In genomic region chr5:34743878-34744277, GRCh38 we compare ENCODE assay signal across 15 cellular contexts.
DNase-seq lines count a peak whose midpoint lies in the region; FAIRE-seq and TF ChIP-seq lines count a peak whose summit lies in the region.
"Had no signal": no experiment of that assay in that cellular context is flagged by ENCODE, and none has a peak within 500 bp of the region (broad histone marks: within the 10 kb centered on the region; RNA-seq: fewer than 3 reads in every experiment).

No MANE protein-coding gene starts in this region.

- H3K4me1 ChIP-seq in breast epithelium: no peaks in the 10 kb centered on the region
- H3K4me1 ChIP-seq in adipocyte (ENCODE audit: control insufficient read depth, insufficient read depth, low read length): peaks cover 32% of the 10 kb centered on the region
- H3K4me1 ChIP-seq: prostate gland had no signal

- intact Hi-C loops in MCF 10A (cut with micrococcal nuclease) (no loop called here), breast epithelium (cut with DNase I; ENCODE audit: low total_unique reads) (no loop called here)
- intact Hi-C loops in activated CD4-positive, alpha-beta memory T cell treated with anti-CD3 and anti-CD28 coated beads for 36 hours (cut with micrococcal nuclease): no loop called here

- H3K36me3 Mint-ChIP-seq in MCF 10A (ENCODE audit: insufficient read depth, unreplicated experiment): no peaks in the 10 kb centered on the region
- H3K36me3 Mint-ChIP-seq in glutamatergic neuron (ENCODE audit: unreplicated experiment): peaks cover 6% of the 10 kb centered on the region
- no peaks in the 10 kb centered on the region for H3K36me3 Mint-ChIP-seq in activated CD4-positive, alpha-beta memory T cell treated with anti-CD3 and anti-CD28 coated beads for 36 hours

- no peaks in the 10 kb centered on the region for H3K9me3 Mint-ChIP-seq in MCF 10A (ENCODE audit: unreplicated experiment)
- H3K9me3 Mint-ChIP-seq in glutamatergic neuron (ENCODE audit: unreplicated experiment): peaks cover 17% of the 10 kb centered on the region
- H3K9me3 Mint-ChIP-seq in activated CD4-positive, alpha-beta memory T cell treated with anti-CD3 and anti-CD28 coated beads for 36 hours: no peaks in the 10 kb centered on the region

- TF ChIP-seq CTCF in MCF 10A (IDR thresholded peaks at IDR 0.05; ENCODE audit: unreplicated experiment) (no peak), breast epithelium (IDR thresholded peaks at IDR 0.05) (no peak), glutamatergic neuron (IDR thresholded peaks at IDR 0.05; ENCODE audit: partially characterized antibody, unreplicated experiment) (no peak)

- H3K4me1 Mint-ChIP-seq in MCF 10A (ENCODE audit: insufficient read depth, unreplicated experiment) (peaks cover 11% of the 10 kb centered on the region), glutamatergic neuron (ENCODE audit: low read depth, unreplicated experiment) (peaks cover 42% of the 10 kb centered on the region)
- no peaks in the 10 kb centered on the region for H3K4me1 Mint-ChIP-seq in activated CD4-positive, alpha-beta memory T cell treated with anti-CD3 and anti-CD28 coated beads for 36 hours (ENCODE audit: low read depth)

- no peaks in the 10 kb centered on the region for H3K9me3 ChIP-seq in breast epithelium
- H3K9me3 ChIP-seq in adipocyte (ENCODE audit: control insufficient read depth, low read length): no peaks in the 10 kb centered on the region
- H3K9me3 ChIP-seq: prostate gland had no signal

- POLR2A ChIA-PET in MCF 10A (lab: Yijun Ruan, JAX): no interaction called here
- POLR2A ChIA-PET in activated CD4-positive, alpha-beta memory T cell treated with anti-CD3 and anti-CD28 coated beads for 36 hours (lab: Charles Lee): no interaction called here

- H3K27ac Mint-ChIP-seq in MCF 10A (ENCODE audit: low read depth, unreplicated experiment) (no peak overlapping the region), glutamatergic neuron (ENCODE audit: unreplicated experiment) (peak overlapping the region; percentile 95)
- no peak overlapping the region for H3K27ac Mint-ChIP-seq in activated CD4-positive, alpha-beta memory T cell treated with anti-CD3 and anti-CD28 coated beads for 36 hours
- H3K27ac Mint-ChIP-seq: activated T-cell treated with anti-CD3 and anti-CD28 coated beads, Interleukin-2, amount 50 U/mL, for 72 hours had no signal

- TF ChIP-seq POLR2A in breast epithelium (IDR thresholded peaks at IDR 0.05): no peak

- BruUV-seq in MCF 10A (replicated peaks; lab: Mats Ljungman, UMichigan): no TSS peak

- H3K36me3 ChIP-seq in breast epithelium (no peaks in the 10 kb centered on the region), adipocyte (ENCODE audit: control insufficient read depth, insufficient read depth, low read length, severe bottlenecking) (no peaks in the 10 kb centered on the region)
- H3K36me3 ChIP-seq: prostate gland had no signal

- peak; percentile 11 for DNase-seq in MCF 10A (ENCODE audit: unreplicated experiment)
- no peak for DNase-seq in breast epithelium (ENCODE audit: low spot score in 2 of 2)
- DNase-seq in adipocyte (ENCODE audit: low read depth): peak; percentile 81
- DNase-seq in glutamatergic neuron: no peak
- DNase-seq in urothelium cell line (ENCODE audit: low spot score): peak; percentile 89
- no peak for DNase-seq in GM19238 (ENCODE audit: insufficient read length, low spot score)
- no peak for DNase-seq in NCI-H1105 (lab: John Stamatoyannopoulos, UW)
- DNase-seq in activated CD4-positive, alpha-beta memory T cell treated with anti-CD3 and anti-CD28 coated beads for 36 hours: no peak
- DNase-seq: 8988T; activated T-cell treated with anti-CD3 and anti-CD28 coated beads, Interleukin-2, amount 50 U/mL, for 72 hours; NCI-H510A; SHP77 treated with DMSO at 0.1 percent for 48 hours had no signal

- CTCF ChIA-PET in MCF 10A (lab: Yijun Ruan, JAX): interaction anchor here (0.7 to 0.9 kb wide), 2 partner anchors 19 to 67 kb away, joined by 3 read pairs; no protein-coding TSS in a partner anchor
- CTCF ChIA-PET in activated CD4-positive, alpha-beta memory T cell treated with anti-CD3 and anti-CD28 coated beads for 36 hours (lab: Charles Lee): no interaction called here

- H3K27me3 ChIP-seq in breast epithelium: no peaks in the 10 kb centered on the region
- no peaks in the 10 kb centered on the region for H3K27me3 ChIP-seq in adipocyte (replicated peaks; ENCODE audit: control insufficient read depth, insufficient read depth, low read length)

- no peak overlapping the region for H3K9ac ChIP-seq in adipocyte (ENCODE audit: low read length)

- no peak overlapping the region for H3K4me3 Mint-ChIP-seq in MCF 10A (ENCODE audit: unreplicated experiment)
- no peak overlapping the region for H3K4me3 Mint-ChIP-seq in glutamatergic neuron (ENCODE audit: unreplicated experiment)
- H3K4me3 Mint-ChIP-seq in activated CD4-positive, alpha-beta memory T cell treated with anti-CD3 and anti-CD28 coated beads for 36 hours: no peak overlapping the region
- H3K4me3 Mint-ChIP-seq: activated T-cell treated with anti-CD3 and anti-CD28 coated beads, Interleukin-2, amount 50 U/mL, for 72 hours had no signal

- no peak overlapping the region for H3K4me3 ChIP-seq in breast epithelium
- H3K4me3 ChIP-seq in adipocyte (ENCODE audit: low read length): no peak overlapping the region
- H3K4me3 ChIP-seq: prostate gland had no signal

- H3K27ac ChIP-seq in breast epithelium: no peak overlapping the region
- H3K27ac ChIP-seq: HL-60, prostate gland had no signal

- no peaks in the 10 kb centered on the region for H3K27me3 Mint-ChIP-seq in MCF 10A (ENCODE audit: insufficient read depth, unreplicated experiment)
- H3K27me3 Mint-ChIP-seq in glutamatergic neuron (ENCODE audit: unreplicated experiment): peaks cover 5% of the 10 kb centered on the region
- H3K27me3 Mint-ChIP-seq in activated CD4-positive, alpha-beta memory T cell treated with anti-CD3 and anti-CD28 coated beads for 36 hours: no peaks in the 10 kb centered on the region

- no peak for FAIRE-seq in urothelium cell line (lab: Jason Lieb, UNC)
- FAIRE-seq: frontal cortex had no signal

Comparison
In these comparisons a context has a peak if more than half of its experiments do, and no peak if none do; other contexts are left out.
1. DNase-seq: peak in MCF 10A (single experiment), adipocyte (single experiment) and urothelium cell line (single experiment); none in breast epithelium (0 of 2), glutamatergic neuron (single experiment), GM19238 (single experiment), NCI-H1105 (single experiment) and activated CD4-positive, alpha-beta memory T cell treated with anti-CD3 and anti-CD28 coated beads for 36 hours (single experiment).